Comparison of ENCODE assay signal across 33 cellular contexts in the genomic region with DNA sequence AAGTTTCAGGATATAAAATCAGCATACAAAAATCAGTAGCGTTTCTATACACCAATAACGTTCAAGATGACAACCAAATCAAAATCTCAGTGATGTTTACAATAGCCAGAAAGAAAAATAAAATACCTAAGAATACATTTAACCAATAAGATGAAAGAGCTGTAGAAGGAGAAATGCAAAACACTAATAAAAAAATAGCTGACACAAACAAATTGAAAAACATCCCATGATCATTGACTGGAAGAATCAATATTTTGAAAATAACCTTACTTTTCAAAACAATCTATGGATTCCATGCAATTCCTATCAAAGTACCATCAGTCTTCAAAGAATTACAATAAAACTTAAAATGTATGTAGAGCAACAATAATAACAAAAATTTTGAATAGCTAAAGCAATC.
DNase-seq lines count a peak whose midpoint lies in the region; ATAC-seq, FAIRE-seq and TF ChIP-seq lines count a peak whose summit lies in the region.
"Had no signal": no experiment of that assay in that cellular context is flagged by ENCODE, and none has a peak within 500 bp of the region (broad histone marks: within the 10 kb centered on the region; RNA-seq: fewer than 3 reads in every experiment).

No MANE protein-coding gene starts in this region.

- no peak overlapping the region for H4K5ac ChIP-seq in IMR-90 (ENCODE audit: low read depth, low read length)

- POLR2A ChIA-PET in HepG2 (lab: Yijun Ruan, JAX): no interaction called here
- POLR2A ChIA-PET in IMR-90 (lab: Charles Lee; ENCODE audit: unreplicated experiment): no interaction called here
- POLR2A ChIA-PET in K562 (lab: Yijun Ruan, JAX): no interaction called here

- H2BK5ac ChIP-seq in IMR-90 (ENCODE audit: low read depth, low read length, poor library complexity, severe bottlenecking): no peak overlapping the region

- no peak for ATAC-seq in HepG2
- no peak for ATAC-seq in right lobe of liver
- no peak for ATAC-seq in IMR-90 (ENCODE audit: low read depth)
- ATAC-seq in K562: no peak
- ATAC-seq: A549; CD8-positive, alpha-beta T cell had no signal

- H3K36me3 ChIP-seq in HepG2 (replicated peaks in 1 of 2; ENCODE audit: control insufficient read depth in 1 of 2, insufficient read depth in 2 of 2, low read length in 2 of 2): no peaks in the 10 kb centered on the region
- no peaks in the 10 kb centered on the region for H3K36me3 ChIP-seq in right lobe of liver
- H3K36me3 ChIP-seq in IMR-90 (ENCODE audit: control insufficient read depth, insufficient read depth, low read length): no peaks in the 10 kb centered on the region
- no peaks in the 10 kb centered on the region for H3K36me3 ChIP-seq in K562 (ENCODE audit: control insufficient read depth, insufficient read depth, low read length)
- H3K36me3 ChIP-seq: BE2C; BLaER1; BLaER1 treated with 17β-estradiol and CSF1 and Interleukin-3, amounts not matched to agents 10 nM and 100 nM had no signal

- no peaks in the 10 kb centered on the region for H3K4me1 ChIP-seq in HepG2 (ENCODE audit: insufficient read depth, low read length)
- no peaks in the 10 kb centered on the region for H3K4me1 ChIP-seq in right lobe of liver
- no peaks in the 10 kb centered on the region for H3K4me1 ChIP-seq in IMR-90 (ENCODE audit: control insufficient read depth, insufficient read depth, low read length)
- H3K4me1 ChIP-seq in K562 (replicated peaks in 1 of 2; ENCODE audit: control insufficient read depth in 2 of 2, insufficient read depth in 2 of 2, low read length in 2 of 2): no peaks in the 10 kb centered on the region
- H3K4me1 ChIP-seq: A549; BLaER1; BLaER1 treated with 17β-estradiol and CSF1 and Interleukin-3, amounts not matched to agents 10 nM and 100 nM; Caco-2 had no signal

- no peak overlapping the region for H2BK15ac ChIP-seq in IMR-90 (ENCODE audit: low read depth, low read length)

- no peak overlapping the region for H3K14ac ChIP-seq in IMR-90 (replicated peaks; ENCODE audit: low read depth, low read length)

- H2BK20ac ChIP-seq in IMR-90 (ENCODE audit: low read depth, low read length): no peak overlapping the region

- H2AK9ac ChIP-seq in IMR-90 (replicated peaks; ENCODE audit: low read depth, low read length, poor library complexity): no peak overlapping the region

- CTCF ChIA-PET in HepG2 (lab: Yijun Ruan, JAX; ENCODE audit: low intra/inter-chr PET ratio, low total read pairs): no interaction called here
- CTCF ChIA-PET in IMR-90 (lab: Yijun Ruan, JAX): interaction anchor here (0.6 kb wide), 1 partner anchor 1701 kb away, joined by 3 read pairs; no protein-coding TSS in a partner anchor
- CTCF ChIA-PET in K562 (lab: Yijun Ruan, JAX; ENCODE audit: low intra/inter-chr PET ratio): no interaction called here

- no peak overlapping the region for H2AFZ ChIP-seq in HepG2 (ENCODE audit: low read length)
- H2AFZ ChIP-seq in IMR-90 (replicated peaks; ENCODE audit: low read length, poor library complexity): no peak overlapping the region
- H2AFZ ChIP-seq in K562 (ENCODE audit: low read depth, low read length): no peak overlapping the region

- H3K9ac ChIP-seq in HepG2 (ENCODE audit: insufficient read depth, low read depth, low read length) (no peak overlapping the region), IMR-90 (ENCODE audit: low read depth, low read length) (no peak overlapping the region), K562 (ENCODE audit: insufficient read depth in 1 of 2, low read depth in 2 of 2, low read length in 2 of 2) (no peak overlapping the region)
- H3K9ac ChIP-seq: BLaER1; BLaER1 treated with 17β-estradiol and CSF1 and Interleukin-3, amounts not matched to agents 10 nM and 100 nM had no signal

- TF ChIP-seq POLR2A in HepG2 (IDR thresholded peaks at IDR 0.05; ENCODE audit: insufficient read depth in 1 of 2, low read depth in 2 of 2, low read length in 2 of 2): no peak
- TF ChIP-seq POLR2A in right lobe of liver (IDR thresholded peaks at IDR 0.05): no peak
- TF ChIP-seq POLR2A in IMR-90 (IDR thresholded peaks at IDR 0.05; ENCODE audit: low read depth, low read length): no peak
- no peak for TF ChIP-seq POLR2A in K562 (conservative IDR thresholded peaks at IDR 0.05)

- intact Hi-C loops in HepG2 (cut with micrococcal nuclease; ENCODE audit: unreplicated experiment): no loop called here
- intact Hi-C loops in right lobe of liver (cut with DNase I): no loop called here
- intact Hi-C loops in IMR-90 (cut with micrococcal nuclease): no loop called here
- intact Hi-C loops in K562 (cut with micrococcal nuclease): no loop called here

- H3K27me3 ChIP-seq in HepG2 (ENCODE audit: control insufficient read depth in 1 of 2, insufficient read depth in 2 of 2, low read length in 2 of 2) (no peaks in the 10 kb centered on the region), right lobe of liver (no peaks in the 10 kb centered on the region), IMR-90 (ENCODE audit: control insufficient read depth, insufficient read depth, low read length) (no peaks in the 10 kb centered on the region), K562 (ENCODE audit: control insufficient read depth in 2 of 2, insufficient read depth in 2 of 2, low read length in 2 of 2) (no peaks in the 10 kb centered on the region)
- H3K27me3 ChIP-seq: BE2C; BLaER1; BLaER1 treated with 17β-estradiol and CSF1 and Interleukin-3, amounts not matched to agents 10 nM and 100 nM had no signal

- in situ Hi-C loops in HepG2 (cut with HindIII; ENCODE audit: extremely low pct_ligation_motif_present, low pct_unique_long_range_greater_than_20kb) (no loop called here), IMR-90 (cut with MboI; ENCODE audit: low sequenced_read_pairs) (loop anchor here (25.0 kb wide), 1 partner anchor 1099 kb away; a partner anchor contains a TSS), K562 (cut with MboI) (no loop called here)

- no peak overlapping the region for H3K18ac ChIP-seq in IMR-90 (ENCODE audit: low read depth, low read length)

- H3K9me1 ChIP-seq in IMR-90 (ENCODE audit: insufficient read depth, low read length) (no peaks in the 10 kb centered on the region), K562 (ENCODE audit: control insufficient read depth, insufficient read depth, low read length) (no peaks in the 10 kb centered on the region)

- H3K79me2 ChIP-seq in HepG2 (ENCODE audit: insufficient read depth, low read length) (no peaks in the 10 kb centered on the region), K562 (ENCODE audit: control insufficient read depth, insufficient read depth, low read length) (no peaks in the 10 kb centered on the region)

- H4K20me1 ChIP-seq in HepG2 (ENCODE audit: insufficient read depth, low read length): no peaks in the 10 kb centered on the region
- H4K20me1 ChIP-seq in IMR-90 (ENCODE audit: insufficient read depth, low read length): no peaks in the 10 kb centered on the region
- no peaks in the 10 kb centered on the region for H4K20me1 ChIP-seq in K562 (replicated peaks; ENCODE audit: control insufficient read depth, insufficient read depth, low read length)
- H4K20me1 ChIP-seq: BLaER1; BLaER1 treated with 17β-estradiol and CSF1 and Interleukin-3, amounts not matched to agents 10 nM and 100 nM had no signal

- FAIRE-seq in HepG2 (lab: Jason Lieb, UNC): no peak
- no peak for FAIRE-seq in K562 (lab: Jason Lieb, UNC)
- FAIRE-seq: A204.1, A549, D721Med had no signal

- no peak overlapping the region for H2AK5ac ChIP-seq in IMR-90 (ENCODE audit: low read depth, low read length)

- H3K79me1 ChIP-seq in IMR-90 (ENCODE audit: low read depth in 1 of 2, low read length in 2 of 2): no peaks in the 10 kb centered on the region

- H4K8ac ChIP-seq in IMR-90 (ENCODE audit: low read depth in 2 of 2, low read length in 2 of 2): no peak overlapping the region

- 5% methylated on average over 2 of the region's 2 CpGs for WGBS in HepG2 (ENCODE audit: low lambda C conversion rate)
- 42% methylated on average over 2 of the region's 2 CpGs for WGBS in right lobe of liver (ENCODE audit: insufficient coverage, low coverage, low lambda C conversion rate, missing lambda C conversion rate)
- no CpG with 5 or more reads among the region's 2 CpGs for WGBS in IMR-90 (ENCODE audit: extremely low coverage in 2 of 2, insufficient read length in 1 of 2), 2 experiments
- WGBS in K562 (ENCODE audit: insufficient coverage, low coverage, missing lambda C conversion rate): 7% methylated on average over 2 of the region's 2 CpGs

- H2BK120ac ChIP-seq in IMR-90 (ENCODE audit: low read depth, low read length): no peak overlapping the region

- no peak overlapping the region for H3K4ac ChIP-seq in IMR-90 (ENCODE audit: low read depth, low read length)

- H3K9me3 ChIP-seq in HepG2 (ENCODE audit: low read length) (no peaks in the 10 kb centered on the region), right lobe of liver (no peaks in the 10 kb centered on the region), IMR-90 (ENCODE audit: control insufficient read depth, insufficient read depth, low read length) (no peaks in the 10 kb centered on the region), K562 (replicated peaks; ENCODE audit: control insufficient read depth, insufficient read depth, low read depth, low read length) (no peaks in the 10 kb centered on the region)
- H3K9me3 ChIP-seq: A549; BE2C; BLaER1; BLaER1 treated with 17β-estradiol and CSF1 and Interleukin-3, amounts not matched to agents 10 nM and 100 nM; Caco-2 had no signal

- no peak overlapping the region for H4K91ac ChIP-seq in IMR-90 (ENCODE audit: insufficient read depth, low read depth, low read length)

- TF ChIP-seq CTCF in HepG2 (CRISPR knock-in tag; IDR thresholded peaks at IDR 0.05) (no peak), right lobe of liver (IDR thresholded peaks at IDR 0.05) (no peak), IMR-90 (conservative IDR thresholded peaks at IDR 0.05; ENCODE audit: low read depth, low read length) (no peak), K562 (IDR thresholded peaks at IDR 0.05 in 2 of 3, conservative IDR thresholded peaks at IDR 0.05 in 1 of 3; ENCODE audit: insufficient read depth in 2 of 3, low read depth in 1 of 3, low read length in 3 of 3) (no peak)

- no peak overlapping the region for H3K4me3 ChIP-seq in HepG2 (replicated peaks in 1 of 3; ENCODE audit: insufficient read depth in 1 of 3, low read depth in 2 of 3, low read length in 3 of 3)
- H3K4me3 ChIP-seq in right lobe of liver: no peak overlapping the region
- no peak overlapping the region for H3K4me3 ChIP-seq in IMR-90 (ENCODE audit: insufficient read depth, low read depth, low read length)
- no peak overlapping the region for H3K4me3 ChIP-seq in K562
- H3K4me3 ChIP-seq: A549; BLaER1; BLaER1 treated with 17β-estradiol and CSF1 and Interleukin-3, amounts not matched to agents 10 nM and 100 nM had no signal

- H3K56ac ChIP-seq in IMR-90 (ENCODE audit: extremely low read depth, insufficient read depth, low read length): no peak overlapping the region

- H3K27ac ChIP-seq in HepG2 (ENCODE audit: extremely low read length, insufficient read depth, low read length) (no peak overlapping the region), right lobe of liver (no peak overlapping the region), IMR-90 (ENCODE audit: insufficient read depth, low read length) (no peak overlapping the region), K562 (ENCODE audit: extremely low read depth, low read depth, low read length) (no peak overlapping the region)
- H3K27ac ChIP-seq: 22Rv1; A549; BLaER1; BLaER1 treated with 17β-estradiol and CSF1 and Interleukin-3, amounts not matched to agents 10 nM and 100 nM; C4-2B had no signal

- H3K23ac ChIP-seq in IMR-90 (ENCODE audit: low read depth, low read length): no peak overlapping the region

- BruUV-seq in HepG2 (replicated peaks; lab: Mats Ljungman, UMichigan) (no TSS peak), IMR-90 (replicated peaks; lab: Mats Ljungman, UMichigan) (no TSS peak), K562 (replicated peaks; lab: Mats Ljungman, UMichigan) (no TSS peak)

- TF ChIP-seq EP300 in HepG2 (IDR thresholded peaks at IDR 0.05; ENCODE audit: low read depth in 2 of 2, low read length in 2 of 2) (no peak), HepG2 (CRISPR knock-in tag; IDR thresholded peaks at IDR 0.05; ENCODE audit: borderline replicate concordance) (no peak), K562 (IDR thresholded peaks at IDR 0.05; ENCODE audit: low read length) (no peak)

- no peak for TF ChIP-seq RAD21 in HepG2 (CRISPR knock-in tag; IDR thresholded peaks at IDR 0.05)
- no peak for TF ChIP-seq RAD21 in IMR-90 (IDR thresholded peaks at IDR 0.05; ENCODE audit: low read length)
- no peak for TF ChIP-seq RAD21 in K562 (CRISPR knock-in tag; conservative IDR thresholded peaks at IDR 0.05 in 1 of 2, IDR thresholded peaks at IDR 0.05 in 1 of 2)

- DNase-seq in HepG2 (ENCODE audit: low spot score): no peak
- DNase-seq in right lobe of liver: no peak
- DNase-seq in IMR-90: no peak
- DNase-seq in K562 (ENCODE audit: extremely low read depth in 1 of 4, low spot score in 3 of 4): no peak
- no peak for DNase-seq in activated naive CD4-positive, alpha-beta T cell (lab: John Stamatoyannopoulos, UW)
- no peak for DNase-seq in GOT3 (lab: John Stamatoyannopoulos, UW)
- DNase-seq: 8988T; ACHN; AML-193; BE2C; C1 segment of cervical spinal cord; Caco-2; Calu3; CD4-positive, alpha-beta memory T cell; CD4-positive, alpha-beta T cell; CD4-positive, CD25-positive, alpha-beta regulatory T cell; CD8-positive, alpha-beta memory T cell; CD8-positive, alpha-beta T cell; COR-L47; DMS 273 treated with DMSO at 0.1 percent for 48 hours; DMS153; DMS53; DMS79; DMS79 treated with DMSO at 0.1 percent for 48 hours; DND-41; EL had no signal

- dilution Hi-C loops in IMR-90 (cut with HindIII; ENCODE audit: low sequenced_read_pairs, unreplicated experiment): no loop called here

- H3K4me2 ChIP-seq in HepG2 (ENCODE audit: low read depth, low read length) (no peak overlapping the region), IMR-90 (ENCODE audit: low read depth, low read length) (no peak overlapping the region), K562 (ENCODE audit: insufficient read depth, low read length) (no peak overlapping the region)
- H3K4me2 ChIP-seq: A549; BLaER1; BLaER1 treated with 17β-estradiol and CSF1 and Interleukin-3, amounts not matched to agents 10 nM and 100 nM had no signal
